ENCODE assay signal across 8 cellular contexts in the genomic region with DNA sequence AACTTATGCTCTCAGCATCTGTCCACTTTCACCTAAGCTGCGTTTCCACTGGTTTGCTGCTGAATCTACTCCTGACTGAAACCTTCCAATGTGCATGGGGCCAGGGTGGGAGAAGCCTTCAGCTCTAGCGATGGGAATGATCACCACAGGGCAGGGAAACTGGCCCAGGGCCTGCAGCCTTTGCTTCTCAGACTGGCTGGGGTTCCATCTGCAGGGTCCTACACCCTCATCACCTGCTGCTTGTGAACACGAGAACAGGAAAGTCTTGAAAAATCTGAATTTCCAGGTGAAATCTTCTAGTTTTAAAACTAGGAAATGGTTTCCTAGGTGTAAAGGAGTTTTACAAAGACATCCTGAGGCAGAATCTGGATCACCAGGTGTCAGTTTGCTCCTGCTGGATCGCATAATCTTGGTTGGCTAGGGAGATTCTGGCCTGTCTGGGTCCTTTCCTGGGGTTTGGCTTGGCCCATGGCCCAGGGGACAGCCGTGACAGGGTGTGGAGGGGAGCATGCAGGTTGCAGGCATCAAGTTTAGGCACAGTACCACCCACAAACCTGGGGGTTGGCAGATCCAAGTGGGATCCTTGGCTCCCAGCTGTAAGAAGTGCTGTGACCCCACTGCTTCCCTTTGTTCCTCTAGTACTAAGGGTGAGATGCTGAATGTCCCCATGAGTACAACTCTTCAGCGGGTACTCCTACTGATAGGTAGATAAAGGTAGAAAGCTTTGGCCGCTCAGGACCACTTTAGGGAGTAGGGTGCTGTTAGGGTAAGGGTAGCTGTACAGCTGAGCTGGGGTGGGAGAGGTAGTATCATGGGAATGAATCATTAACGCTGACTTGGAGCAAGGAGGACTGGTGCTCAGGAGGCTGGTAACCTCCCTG. TPM values are rescaled to one million over a fixed set of nuclear protein-coding genes. Genes with fewer than 3 reads are reported as not detected.
DNase-seq lines count a peak whose midpoint lies in the region; ATAC-seq, FAIRE-seq and TF ChIP-seq lines count a peak whose summit lies in the region.

No MANE protein-coding gene starts in this region.

- no peaks in the 10 kb centered on the region for H4K20me1 ChIP-seq in OCI-LY7 (ENCODE audit: insufficient read depth, low read length)
- H4K20me1 ChIP-seq in endothelial cell of umbilical vein (replicated peaks; ENCODE audit: control insufficient read depth, extremely low read depth, insufficient read depth, low read length), result no peaks in the 10 kb centered on the region

- H3K9ac ChIP-seq in endothelial cell of umbilical vein (replicated peaks; ENCODE audit: extremely low read depth, insufficient read depth, low read length), result no peak overlapping the region

- H3K4me1 ChIP-seq in CD8-positive, alpha-beta T cell (ENCODE audit: insufficient read depth, low read length), result peaks cover 50% of the 10 kb centered on the region
- H3K4me1 ChIP-seq in OCI-LY7 (ENCODE audit: insufficient read depth, low read length, poor library complexity, severe bottlenecking) (peaks cover 42% of the 10 kb centered on the region), endothelial cell of umbilical vein (ENCODE audit: control insufficient read depth, extremely low read depth, insufficient read depth, low read length) (peaks cover 38% of the 10 kb centered on the region)

- peaks cover 66% of the 10 kb centered on the region for H3K4me1 Mint-ChIP-seq in CD8-positive, alpha-beta T cell (ENCODE audit: low read depth)
- H3K4me1 Mint-ChIP-seq in osteocyte (ENCODE audit: unreplicated experiment), result peaks cover 29% of the 10 kb centered on the region

- no peaks in the 10 kb centered on the region for H3K9me1 ChIP-seq in endothelial cell of umbilical vein (replicated peaks; ENCODE audit: control insufficient read depth, extremely low read depth, insufficient read depth, low read length)

- POLR2A ChIA-PET in CD8-positive, alpha-beta T cell (lab: Charles Lee), result interaction anchor here (1.1 to 3.4 kb wide), 5 partner anchors 12 to 41 kb away, joined by 3 to 34 read pairs (median 9); partner anchors contain the start of genes MZF1 and ZBTB45
- POLR2A ChIA-PET in OCI-LY7 (lab: Charles Lee), result interaction anchor here (1.0 kb wide), 1 partner anchor 19 kb away, joined by 3 read pairs; no protein-coding TSS in a partner anchor
- POLR2A ChIA-PET in endothelial cell of umbilical vein (lab: Charles Lee), result interaction anchor here (1.4 kb wide), 1 partner anchor 14 kb away, joined by 3 read pairs; no protein-coding TSS in a partner anchor

- peak overlapping the region; percentile 97 for H3K4me3 Mint-ChIP-seq in CD8-positive, alpha-beta T cell
- H3K4me3 Mint-ChIP-seq in osteocyte (ENCODE audit: unreplicated experiment), result peak overlapping the region; percentile 97

- no peak for TF ChIP-seq POLR2A in endothelial cell of umbilical vein (IDR thresholded peaks at IDR 0.05; ENCODE audit: low read depth, low read length)

- H2AFZ ChIP-seq in OCI-LY7 (ENCODE audit: low read length) (no peak overlapping the region), endothelial cell of umbilical vein (ENCODE audit: low read depth, low read length) (no peak overlapping the region)

- FAIRE-seq in endothelial cell of umbilical vein (lab: Jason Lieb, UNC), result no peak

- H3K9me3 ChIP-seq in CD8-positive, alpha-beta T cell (ENCODE audit: low read length), result no peaks in the 10 kb centered on the region
- H3K9me3 ChIP-seq in OCI-LY7 (ENCODE audit: low read length), result no peaks in the 10 kb centered on the region
- no peaks in the 10 kb centered on the region for H3K9me3 ChIP-seq in endothelial cell of umbilical vein (replicated peaks; ENCODE audit: control insufficient read depth, insufficient read depth, low read length)

- no peak for ATAC-seq in CD8-positive, alpha-beta T cell
- no peak for ATAC-seq in HG03342 (IDR thresholded peaks at IDR 0.05; ENCODE audit: unreplicated experiment)

- no peaks in the 10 kb centered on the region for H3K27me3 ChIP-seq in CD8-positive, alpha-beta T cell (ENCODE audit: insufficient read depth, low read length)
- peaks cover 11 to 22% of the 10 kb centered on the region in 2 experiments for H3K27me3 ChIP-seq in endothelial cell of umbilical vein (ENCODE audit: control insufficient read depth in 2 of 2, insufficient read depth in 2 of 2, low read length in 2 of 2)

- H3K27me3 Mint-ChIP-seq in CD8-positive, alpha-beta T cell (ENCODE audit: low read depth), result no peaks in the 10 kb centered on the region
- no peaks in the 10 kb centered on the region for H3K27me3 Mint-ChIP-seq in osteocyte (ENCODE audit: unreplicated experiment)

- H3K4me2 ChIP-seq in OCI-LY7 (ENCODE audit: low read length) (peak overlapping the region; percentile 80), endothelial cell of umbilical vein (ENCODE audit: insufficient read depth, low read length) (peak overlapping the region; percentile 70)

- intact Hi-C loops in CD8-positive, alpha-beta T cell (cut with DNase I, micrococcal nuclease), result no loop called here
- intact Hi-C loops in OCI-LY7 (cut with micrococcal nuclease; ENCODE audit: unreplicated experiment) (no loop called here), endothelial cell of umbilical vein (cut with micrococcal nuclease) (no loop called here)

- peaks cover 26% of the 10 kb centered on the region for H3K36me3 Mint-ChIP-seq in CD8-positive, alpha-beta T cell
- peaks cover 10% of the 10 kb centered on the region for H3K36me3 Mint-ChIP-seq in osteocyte (ENCODE audit: unreplicated experiment)

- H3K27ac ChIP-seq in CD8-positive, alpha-beta T cell (ENCODE audit: low read depth, low read length), result peak overlapping the region; percentile 91
- H3K27ac ChIP-seq in OCI-LY7 (ENCODE audit: low read depth, low read length, poor library complexity, severe bottlenecking) (peak overlapping the region; percentile 89), endothelial cell of umbilical vein (ENCODE audit: insufficient read depth, low read depth, low read length) (peak overlapping the region; percentile 83)

- peaks cover 6% of the 10 kb centered on the region for H3K36me3 ChIP-seq in CD8-positive, alpha-beta T cell (ENCODE audit: insufficient read depth, low read length)
- H3K36me3 ChIP-seq in OCI-LY7 (ENCODE audit: insufficient read depth, low read length) (peaks cover 30% of the 10 kb centered on the region), endothelial cell of umbilical vein (ENCODE audit: control insufficient read depth in 2 of 2, extremely low read depth in 1 of 2, insufficient read depth in 2 of 2, low read length in 2 of 2) (peaks cover 5 to 10% of the 10 kb centered on the region in 2 experiments)

- DNase-seq in CD8-positive, alpha-beta T cell, result no peak
- no peak for DNase-seq in OCI-LY7 (ENCODE audit: low spot score)
- DNase-seq in endothelial cell of umbilical vein (ENCODE audit: low read depth, low spot score), result no peak
- no peak for DNase-seq in osteocyte (ENCODE audit: extremely low spot score, unreplicated experiment)
- DNase-seq in hypothalamus (lab: John Stamatoyannopoulos, UW), result no peak
- DNase-seq in AG08395 (ENCODE audit: low spot score), result no peak
- DNase-seq in NCI-H526 treated with DMSO at 0.1 percent for 48 hours (lab: John Stamatoyannopoulos, UW), result no peak

- dilution Hi-C loops in endothelial cell of umbilical vein (cut with MboI; ENCODE audit: extremely low pct_ligation_motif_present, low sequenced_read_pairs), result no loop called here

- H3K27ac Mint-ChIP-seq in CD8-positive, alpha-beta T cell, result peak overlapping the region; percentile 98
- H3K27ac Mint-ChIP-seq in osteocyte (ENCODE audit: unreplicated experiment), result peak overlapping the region; percentile 99

- BruUV-seq in OCI-LY7 (replicated peaks; lab: Mats Ljungman, UMichigan) (TSS peak; percentile 63), endothelial cell of umbilical vein (replicated peaks; lab: Mats Ljungman, UMichigan) (no TSS peak)

- no peaks in the 10 kb centered on the region for H3K9me2 ChIP-seq in OCI-LY7 (ENCODE audit: insufficient read depth, low read length)

- CTCF ChIA-PET in CD8-positive, alpha-beta T cell (lab: Charles Lee), result interaction anchor here (1.4 to 2.3 kb wide), 4 partner anchors 11 to 40 kb away, joined by 3 to 9 read pairs (median 6); partner anchors contain the start of gene TRIM28
- CTCF ChIA-PET in OCI-LY7 (lab: Charles Lee; ENCODE audit: unreplicated experiment), result no interaction called here
- CTCF ChIA-PET in endothelial cell of umbilical vein (lab: Charles Lee), result interaction anchor here (0.7 to 2.2 kb wide), 5 partner anchors 21 to 46 kb away, joined by 3 to 13 read pairs (median 7); partner anchors contain the start of gene ZBTB45

- H3K79me2 ChIP-seq in OCI-LY7 (ENCODE audit: insufficient read depth, low read depth, low read length) (peaks cover 21% of the 10 kb centered on the region), endothelial cell of umbilical vein (ENCODE audit: control insufficient read depth, insufficient read depth, low read length) (peaks cover 23% of the 10 kb centered on the region)

- no peak for TF ChIP-seq CTCF in CD8-positive, alpha-beta T cell (IDR thresholded peaks at IDR 0.05)
- TF ChIP-seq CTCF in OCI-LY7 (conservative IDR thresholded peaks at IDR 0.05; ENCODE audit: low read length) (no peak), endothelial cell of umbilical vein (IDR thresholded peaks at IDR 0.05; ENCODE audit: extremely low read depth in 1 of 2, insufficient read depth in 1 of 2, low read depth in 1 of 2, low read length in 2 of 2) (no peak), osteocyte (IDR thresholded peaks at IDR 0.05) (no peak)

- peak overlapping the region; percentile 96 for H3K4me3 ChIP-seq in CD8-positive, alpha-beta T cell (ENCODE audit: low read depth, low read length)
- H3K4me3 ChIP-seq in OCI-LY7 (ENCODE audit: low read depth, low read length, poor library complexity, severe bottlenecking) (peak overlapping the region; percentile 88), endothelial cell of umbilical vein (replicated peaks in 1 of 3; ENCODE audit: insufficient read depth in 1 of 3, low read depth in 1 of 3, low read length in 3 of 3) (peak overlapping the region in 2 of 3 experiments; percentile 57 to 63)

- no peaks in the 10 kb centered on the region for H3K9me3 Mint-ChIP-seq in CD8-positive, alpha-beta T cell
- no peaks in the 10 kb centered on the region for H3K9me3 Mint-ChIP-seq in osteocyte (ENCODE audit: unreplicated experiment)

RNA-seq across cellular contexts. Expression of gene UBE2M, which starts 1.8 kb away (rescaled TPM):
- 10 to 100 TPM; 26.9 to 29.5 TPM for total RNA-seq in CD8-positive, alpha-beta T cell
- 101 and 105 TPM in 2 replicates for total RNA-seq in OCI-LY7 (2014; rRNA removed; shearing (Covaris generic))
- total RNA-seq in OCI-LY7 (2022) (117 and 130 TPM in 2 replicates), endothelial cell of umbilical vein (102 and 106 TPM in 2 replicates), osteocyte (76.2 and 78.3 TPM in 2 replicates)
- polyA plus RNA-seq in endothelial cell of umbilical vein, result 86.6 and 87.8 TPM in 2 replicates
- polyA plus RNA-seq in endothelial cell of umbilical vein (2011; cell fraction: cytosol; rRNA removed), result 88.2 and 98.9 TPM in 2 replicates
- polyA plus RNA-seq in endothelial cell of umbilical vein (2011; cell fraction: nucleus; rRNA removed), result 69.9 and 79.3 TPM in 2 replicates
- polyA plus RNA-seq in endothelial cell of umbilical vein (2012), result 94.9 and 96.3 TPM in 2 replicates
- 81.4 and 123 TPM in 2 replicates for polyA minus RNA-seq in endothelial cell of umbilical vein
- 106 TPM for polyA minus RNA-seq in endothelial cell of umbilical vein (2011; cell fraction: cytosol; rRNA and poly(A)+ RNA removed)
- polyA minus RNA-seq in endothelial cell of umbilical vein (2011; cell fraction: nucleus; rRNA and poly(A)+ RNA removed), result 19.2 and 22.9 TPM in 2 replicates

RNA-seq across cellular contexts. Expression of gene CHMP2A, which starts 5.3 kb away (rescaled TPM):
- total RNA-seq in CD8-positive, alpha-beta T cell, result 10 to 100 TPM; 41.5 to 51.7 TPM
- total RNA-seq in OCI-LY7 (2014; rRNA removed; shearing (Covaris generic)), result 72.7 and 108 TPM in 2 replicates
- total RNA-seq in OCI-LY7 (2022) (101 and 112 TPM in 2 replicates), endothelial cell of umbilical vein (96.8 and 105 TPM in 2 replicates), osteocyte (130 and 132 TPM in 2 replicates)
- polyA plus RNA-seq in endothelial cell of umbilical vein, result 126 and 150 TPM in 2 replicates
- 177 and 193 TPM in 2 replicates for polyA plus RNA-seq in endothelial cell of umbilical vein (2011; cell fraction: cytosol; rRNA removed)
- 97.8 and 107 TPM in 2 replicates for polyA plus RNA-seq in endothelial cell of umbilical vein (2011; cell fraction: nucleus; rRNA removed)
- 117 and 164 TPM in 2 replicates for polyA plus RNA-seq in endothelial cell of umbilical vein (2012)
- polyA minus RNA-seq in endothelial cell of umbilical vein, result 114 and 117 TPM in 2 replicates
- 73.7 TPM for polyA minus RNA-seq in endothelial cell of umbilical vein (2011; cell fraction: cytosol; rRNA and poly(A)+ RNA removed)
- 19.9 and 22.4 TPM in 2 replicates for polyA minus RNA-seq in endothelial cell of umbilical vein (2011; cell fraction: nucleus; rRNA and poly(A)+ RNA removed)

RNA-seq across cellular contexts. Expression of gene MZF1, which starts 12.9 kb away (rescaled TPM):
- total RNA-seq in CD8-positive, alpha-beta T cell, result 10 to 100 TPM; 14.1 to 15.0 TPM
- 20.7 and 30.0 TPM in 2 replicates for total RNA-seq in OCI-LY7 (2014; rRNA removed; shearing (Covaris generic))
- total RNA-seq in OCI-LY7 (2022), result 39.1 and 41.1 TPM in 2 replicates
- 18.8 and 26.4 TPM in 2 replicates for total RNA-seq in endothelial cell of umbilical vein
- 30.8 and 39.1 TPM in 2 replicates for polyA plus RNA-seq in endothelial cell of umbilical vein
- polyA plus RNA-seq in endothelial cell of umbilical vein (2011; cell fraction: cytosol; rRNA removed), result 5.7 and 9.6 TPM in 2 replicates
- 132 and 152 TPM in 2 replicates for polyA plus RNA-seq in endothelial cell of umbilical vein (2011; cell fraction: nucleus; rRNA removed)
- polyA plus RNA-seq in endothelial cell of umbilical vein (2012), result 10.1 and 10.9 TPM in 2 replicates
- polyA minus RNA-seq in endothelial cell of umbilical vein, result 18.9 and 19.7 TPM in 2 replicates
- polyA minus RNA-seq in endothelial cell of umbilical vein (2011; cell fraction: cytosol; rRNA and poly(A)+ RNA removed), result 12.1 TPM
- 34.9 and 36.9 TPM in 2 replicates for polyA minus RNA-seq in endothelial cell of umbilical vein (2011; cell fraction: nucleus; rRNA and poly(A)+ RNA removed)
- 25.3 and 30.9 TPM in 2 replicates for total RNA-seq in osteocyte

RNA-seq across cellular contexts. Expression of gene TRIM28, which starts 16.4 kb away (rescaled TPM):
- total RNA-seq in CD8-positive, alpha-beta T cell, result 100 to 1,000 TPM; 525 to 549 TPM
- total RNA-seq in OCI-LY7 (2014; rRNA removed; shearing (Covaris generic)), result 551 and 729 TPM in 2 replicates
- 601 and 603 TPM in 2 replicates for total RNA-seq in OCI-LY7 (2022)
- total RNA-seq in endothelial cell of umbilical vein, result 377 and 429 TPM in 2 replicates
- 521 and 593 TPM in 2 replicates for polyA plus RNA-seq in endothelial cell of umbilical vein
- 366 and 385 TPM in 2 replicates for polyA plus RNA-seq in endothelial cell of umbilical vein (2011; cell fraction: cytosol; rRNA removed)
- polyA plus RNA-seq in endothelial cell of umbilical vein (2011; cell fraction: nucleus; rRNA removed), result 654 and 696 TPM in 2 replicates
- 600 and 631 TPM in 2 replicates for polyA plus RNA-seq in endothelial cell of umbilical vein (2012)
- polyA minus RNA-seq in endothelial cell of umbilical vein, result 702 and 1,022 TPM in 2 replicates
- polyA minus RNA-seq in endothelial cell of umbilical vein (2011; cell fraction: cytosol; rRNA and poly(A)+ RNA removed), result 571 TPM
- polyA minus RNA-seq in endothelial cell of umbilical vein (2011; cell fraction: nucleus; rRNA and poly(A)+ RNA removed), result 298 and 308 TPM in 2 replicates
- total RNA-seq in osteocyte, result 333 and 354 TPM in 2 replicates

RNA-seq across cellular contexts. Expression of gene ZBTB45, which starts 40.6 kb away (rescaled TPM):
- 1 to 10 TPM; 4.8 to 5.6 TPM for total RNA-seq in CD8-positive, alpha-beta T cell
- total RNA-seq in OCI-LY7 (2014; rRNA removed; shearing (Covaris generic)), result 6.7 and 10.7 TPM in 2 replicates
- total RNA-seq in OCI-LY7 (2022), result 14.7 and 16.4 TPM in 2 replicates
- total RNA-seq in endothelial cell of umbilical vein, result 21.8 TPM in 2 replicates
- 17.8 and 25.3 TPM in 2 replicates for polyA plus RNA-seq in endothelial cell of umbilical vein
- 6.6 and 9.8 TPM in 2 replicates for polyA plus RNA-seq in endothelial cell of umbilical vein (2011; cell fraction: cytosol; rRNA removed)
- polyA plus RNA-seq in endothelial cell of umbilical vein (2011; cell fraction: nucleus; rRNA removed), result 10.6 and 12.3 TPM in 2 replicates
- polyA plus RNA-seq in endothelial cell of umbilical vein (2012), result 9.5 and 13.9 TPM in 2 replicates
- 7.1 and 11.5 TPM in 2 replicates for polyA minus RNA-seq in endothelial cell of umbilical vein
- 7.9 TPM for polyA minus RNA-seq in endothelial cell of umbilical vein (2011; cell fraction: cytosol; rRNA and poly(A)+ RNA removed)
- polyA minus RNA-seq in endothelial cell of umbilical vein (2011; cell fraction: nucleus; rRNA and poly(A)+ RNA removed), result 10.5 and 18.6 TPM in 2 replicates
- 16.7 and 17.2 TPM in 2 replicates for total RNA-seq in osteocyte
